27 cellular contexts compared by ENCODE assay signal in genomic region chr13:41511827-41512226, GRCh38. TPM values are rescaled to one million over a fixed set of nuclear protein-coding genes. Genes with fewer than 3 reads are reported as not detected.
"Had no signal": no experiment of that assay in that cellular context is flagged by ENCODE, and none has a peak within 500 bp of the region (broad histone marks: within the 10 kb centered on the region; RNA-seq: fewer than 3 reads in every experiment).

No MANE protein-coding gene starts in this region.

- ATAC-seq: left lobe of liver, psoas muscle, right cardiac atrium had no signal

- H3K4me1 ChIP-seq: colonic mucosa, esophagus squamous epithelium, psoas muscle, sigmoid colon, tibial nerve, upper lobe of left lung had no signal

- H3K4me3 ChIP-seq: colonic mucosa, esophagus squamous epithelium, lung, ovary, psoas muscle, sigmoid colon, thoracic aorta, tibial nerve, upper lobe of left lung had no signal

- H3K36me3 ChIP-seq: colonic mucosa, esophagus squamous epithelium, ovary, sigmoid colon, thoracic aorta, tibial nerve, upper lobe of left lung had no signal

- FAIRE-seq: urothelium cell line had no signal

- H3K9me3 ChIP-seq: colonic mucosa, esophagus squamous epithelium, ovary, psoas muscle, thoracic aorta, tibial nerve, upper lobe of left lung had no signal

- H3K27ac Mint-ChIP-seq: immature natural killer cell; memory B cell; stimulated activated naive B cell treated with anti-CD40 and anti-IgM and Interleukin-4, amounts not matched to agents 10 μg/mL and 1 μg/mL and 100 μg/mL, for 72 hours; stimulated activated naive CD8-positive, alpha-beta T cell treated with anti-CD3 and anti-CD28 coated beads, Interleukin-15, Interleukin-2, amounts not matched to agents 100 ng/mL and 50 ng/mL, for 24 hours had no signal

- H3K27me3 ChIP-seq: colonic mucosa, esophagus squamous epithelium, ovary, sigmoid colon, tibial nerve, upper lobe of left lung had no signal

- H3K9me3 Mint-ChIP-seq: immature natural killer cell; memory B cell; natural killer cell; stimulated activated naive CD8-positive, alpha-beta T cell treated with anti-CD3 and anti-CD28 coated beads, Interleukin-15, Interleukin-2, amounts not matched to agents 100 ng/mL and 50 ng/mL, for 24 hours had no signal

- DNase-seq: colonic mucosa; dermis blood vessel endothelial cell; effector memory CD4-positive, alpha-beta T cell; erythroblast; esophagus squamous epithelium; foreskin melanocyte; hypothalamus; natural killer cell; occipital lobe; ovary; posterior cingulate gyrus; psoas muscle; right cardiac atrium; sigmoid colon; stimulated activated CD4-positive, alpha-beta T cell treated with anti-CD3 and anti-CD28 coated beads, Interleukin-15, amount 100 ng/mL, for 24 hours; stimulated activated CD4-positive, alpha-beta T cell treated with anti-CD3 and anti-CD28 coated beads, Interleukin-2, amount 100 ng/mL, for 48 hours; stimulated activated naive B cell treated with anti-CD40 and anti-IgM and Interleukin-4, amounts not matched to agents 10 μg/mL and 1 μg/mL and 100 μg/mL, for 72 hours had no signal

- H3K36me3 Mint-ChIP-seq: immature natural killer cell; memory B cell; natural killer cell; stimulated activated naive B cell treated with anti-CD40 and anti-IgM and Interleukin-4, amounts not matched to agents 10 μg/mL and 1 μg/mL and 100 μg/mL, for 72 hours had no signal

- H3K27me3 Mint-ChIP-seq: memory B cell; stimulated activated naive B cell treated with anti-CD40 and anti-IgM and Interleukin-4, amounts not matched to agents 10 μg/mL and 1 μg/mL and 100 μg/mL, for 72 hours; stimulated activated naive CD8-positive, alpha-beta T cell treated with anti-CD3 and anti-CD28 coated beads, Interleukin-15, Interleukin-2, amounts not matched to agents 100 ng/mL and 50 ng/mL, for 24 hours had no signal

- H3K4me3 Mint-ChIP-seq: immature natural killer cell; memory B cell; natural killer cell; stimulated activated naive B cell treated with anti-CD40 and anti-IgM and Interleukin-4, amounts not matched to agents 10 μg/mL and 1 μg/mL and 100 μg/mL, for 72 hours; stimulated activated naive CD8-positive, alpha-beta T cell treated with anti-CD3 and anti-CD28 coated beads, Interleukin-15, Interleukin-2, amounts not matched to agents 100 ng/mL and 50 ng/mL, for 24 hours had no signal

- H3K4me1 Mint-ChIP-seq: immature natural killer cell; memory B cell; natural killer cell; stimulated activated naive B cell treated with anti-CD40 and anti-IgM and Interleukin-4, amounts not matched to agents 10 μg/mL and 1 μg/mL and 100 μg/mL, for 72 hours had no signal

- H3K27ac ChIP-seq: colonic mucosa, esophagus squamous epithelium, ovary, psoas muscle, sigmoid colon, thoracic aorta, tibial nerve, upper lobe of left lung had no signal

RNA-seq across cellular contexts. Expression of gene RGCC, which starts 54.5 kb away (rescaled TPM):
- polyA plus RNA-seq: neural cell had no signal
